In the genomic region with DNA sequence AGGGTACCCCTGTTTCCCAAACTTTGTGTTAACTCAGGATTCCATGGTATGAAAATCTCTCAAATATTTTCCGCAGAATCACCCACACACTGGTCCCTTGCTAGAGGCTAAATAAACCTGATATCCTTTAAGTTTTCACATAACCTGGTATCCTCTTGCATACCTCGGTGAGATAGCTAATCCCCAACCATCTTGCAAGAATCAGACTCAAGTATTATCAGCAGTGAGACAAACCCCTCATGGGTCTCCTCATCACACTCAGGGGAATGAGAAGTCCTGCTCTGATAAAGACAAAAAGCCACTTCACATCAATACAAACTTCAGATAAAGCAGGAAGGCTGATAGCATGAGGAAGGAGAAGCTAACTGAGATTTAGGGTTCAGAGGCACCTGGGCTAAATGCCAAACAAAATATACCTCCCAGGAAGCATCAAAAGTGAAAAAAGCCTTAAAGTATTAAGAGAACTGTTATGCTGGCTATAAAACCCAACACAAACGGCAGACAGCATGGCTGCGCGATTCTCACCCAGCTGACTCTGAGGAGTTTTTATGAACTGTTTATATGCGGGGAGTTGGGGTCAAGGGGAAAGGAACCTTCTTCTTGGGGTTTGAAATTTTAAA, we compare ENCODE assay signal across 19 cellular contexts.
DNase-seq lines count a peak whose midpoint lies in the region; ATAC-seq, FAIRE-seq and TF ChIP-seq lines count a peak whose summit lies in the region.
"Had no signal": no experiment of that assay in that cellular context is flagged by ENCODE, and none has a peak within 500 bp of the region (broad histone marks: within the 10 kb centered on the region; RNA-seq: fewer than 3 reads in every experiment).

No MANE protein-coding gene starts in this region.

- no CpG with 5 or more reads among the region's 6 CpGs for WGBS in mesendoderm (ENCODE audit: extremely low coverage, insufficient coverage, low lambda C conversion rate)

- no peak for ATAC-seq in GM21576 (IDR thresholded peaks at IDR 0.05; ENCODE audit: unreplicated experiment)

- peaks cover 21% of the 10 kb centered on the region for H3K79me1 ChIP-seq in mesendoderm (ENCODE audit: low read length)

- H2AK5ac ChIP-seq in mesendoderm (ENCODE audit: low read length), result no peak overlapping the region

- peaks cover 0 to 1% of the 10 kb centered on the region in 2 experiments; a peak in 1 of 3 replicates for H3K36me3 ChIP-seq in HEK293 (ENCODE audit: control insufficient read depth in 2 of 2, insufficient read depth in 1 of 2, low read length in 2 of 2)
- no peaks in the 10 kb centered on the region for H3K36me3 ChIP-seq in astrocyte (ENCODE audit: insufficient read depth, low read length)
- H3K36me3 ChIP-seq in mesendoderm (ENCODE audit: control insufficient read depth, insufficient read depth, low read length), result no peaks in the 10 kb centered on the region
- H3K36me3 ChIP-seq: HAP-1 had no signal

- H3K4me1 ChIP-seq in HEK293 (ENCODE audit: control insufficient read depth, insufficient read depth, low read length) (peaks cover 8% of the 10 kb centered on the region), astrocyte (ENCODE audit: insufficient read depth, low read length) (peaks cover 8% of the 10 kb centered on the region), mesendoderm (ENCODE audit: control insufficient read depth, low read depth, low read length) (peaks cover 6% of the 10 kb centered on the region)
- H3K4me1 ChIP-seq: HAP-1 had no signal

- TF ChIP-seq CTCF in HEK293 (tag by site-specific recombination; IDR thresholded peaks at IDR 0.05), result no peak
- no peak for TF ChIP-seq CTCF in astrocyte (IDR thresholded peaks at IDR 0.05; ENCODE audit: insufficient read depth, low read depth, low read length)

- peaks cover 67% of the 10 kb centered on the region for H4K20me1 ChIP-seq in astrocyte (ENCODE audit: insufficient read depth, low read length)

- no peak overlapping the region for H3K4me3 Mint-ChIP-seq in astrocyte (ENCODE audit: unreplicated experiment)
- H3K4me3 Mint-ChIP-seq: CD8-positive, alpha-beta memory T cell had no signal

- peak overlapping the region; percentile 44 for H3K4me2 ChIP-seq in astrocyte (ENCODE audit: low read length)
- no peak overlapping the region for H3K4me2 ChIP-seq in mesendoderm (ENCODE audit: low read length)
- H3K4me2 ChIP-seq: BLaER1 treated with 17β-estradiol and CSF1 and Interleukin-3, amounts not matched to agents 10 nM and 100 nM had no signal

- no peak overlapping the region for H3K27ac Mint-ChIP-seq in astrocyte (ENCODE audit: unreplicated experiment)

- H3K9me3 ChIP-seq in HEK293 (ENCODE audit: control insufficient read depth, insufficient read depth, low read depth, low read length) (no peaks in the 10 kb centered on the region), astrocyte (ENCODE audit: insufficient read depth, low read depth, low read length) (no peaks in the 10 kb centered on the region)
- H3K9me3 ChIP-seq: HAP-1 had no signal

- peaks cover 49% of the 10 kb centered on the region for H3K79me2 ChIP-seq in astrocyte (ENCODE audit: insufficient read depth, low read length)
- H3K79me2 ChIP-seq in mesendoderm (ENCODE audit: control insufficient read depth, insufficient read depth, low read length), result peaks cover 29% of the 10 kb centered on the region

- in situ Hi-C loops in ACHN (cut with HindIII; ENCODE audit: low pct_ligation_motif_present, low pct_unique_long_range_greater_than_20kb, low sequenced_read_pairs), result no loop called here

- no peak overlapping the region for H3K4me3 ChIP-seq in HEK293 (ENCODE audit: low read depth, low read length)
- H3K4me3 ChIP-seq in astrocyte (ENCODE audit: insufficient read depth, low read depth, low read length), result no peak overlapping the region
- no peak overlapping the region for H3K4me3 ChIP-seq in mesendoderm (ENCODE audit: low read length)
- H3K4me3 ChIP-seq: BLaER1 treated with 17β-estradiol and CSF1 and Interleukin-3, amounts not matched to agents 10 nM and 100 nM; HAP-1 had no signal

- H2BK5ac ChIP-seq in mesendoderm (ENCODE audit: low read length), result no peak overlapping the region

- no peaks in the 10 kb centered on the region for H3K27me3 Mint-ChIP-seq in astrocyte (ENCODE audit: low read depth, unreplicated experiment)

- DNase-seq in Daoy (ENCODE audit: low read depth) (peak; percentile 16), astrocyte (ENCODE audit: low read depth) (peak; percentile 34), mesendoderm (peak; percentile 85), ACHN (no peak)
- no peak for DNase-seq in activated CD4-positive, CD25-positive, alpha-beta regulatory T cell (lab: John Stamatoyannopoulos, UW)
- DNase-seq: CD8-positive, alpha-beta memory T cell; Kasumi-1; MM.1S; NCI-H1092 treated with DMSO at 0.1 percent for 48 hours; NCI-H2081 treated with DMSO at 0.1 percent for 48 hours; NCI-H510A treated with DMSO at 0.1 percent for 48 hours; NCI-H774; OCI-M1; SHP77 treated with DMSO at 0.1 percent for 48 hours had no signal

- no peak overlapping the region for H2AFZ ChIP-seq in astrocyte (ENCODE audit: low read depth, low read length)

- peak overlapping the region; percentile 25 for H3K56ac ChIP-seq in mesendoderm (ENCODE audit: low read length)

- no peak overlapping the region for H4K5ac ChIP-seq in mesendoderm (ENCODE audit: low read length)

- H3K4me1 Mint-ChIP-seq in astrocyte (ENCODE audit: low read depth, unreplicated experiment), result peaks cover 15% of the 10 kb centered on the region

- no peak overlapping the region for H3K23ac ChIP-seq in mesendoderm (ENCODE audit: low read length)

- no peaks in the 10 kb centered on the region for H3K27me3 ChIP-seq in astrocyte (ENCODE audit: insufficient read depth, low read length)
- no peaks in the 10 kb centered on the region for H3K27me3 ChIP-seq in mesendoderm (ENCODE audit: insufficient read depth, low read length, poor library complexity)
- H3K27me3 ChIP-seq: BLaER1 treated with 17β-estradiol and CSF1 and Interleukin-3, amounts not matched to agents 10 nM and 100 nM had no signal

- H3K9me3 Mint-ChIP-seq in astrocyte (ENCODE audit: unreplicated experiment), result peaks cover 2% of the 10 kb centered on the region

- H4K8ac ChIP-seq in mesendoderm (ENCODE audit: low read depth, low read length), result no peak overlapping the region

- no peak overlapping the region for H2BK120ac ChIP-seq in mesendoderm (ENCODE audit: low read depth, low read length)

- H3K27ac ChIP-seq in HEK293 (ENCODE audit: extremely low read depth, low read depth, low read length) (no peak overlapping the region), astrocyte (ENCODE audit: low read depth, low read length) (no peak overlapping the region), mesendoderm (ENCODE audit: low read depth, low read length) (peak overlapping the region; percentile 11)
- H3K27ac ChIP-seq: BLaER1 treated with 17β-estradiol and CSF1 and Interleukin-3, amounts not matched to agents 10 nM and 100 nM had no signal

- FAIRE-seq in astrocyte (lab: Jason Lieb, UNC), result no peak
- FAIRE-seq: D721Med had no signal

- H3K9ac ChIP-seq in astrocyte (ENCODE audit: low read length), result no peak overlapping the region
- no peak overlapping the region for H3K9ac ChIP-seq in mesendoderm (ENCODE audit: low read length)
- H3K9ac ChIP-seq: BLaER1 treated with 17β-estradiol and CSF1 and Interleukin-3, amounts not matched to agents 10 nM and 100 nM had no signal

- H3K36me3 Mint-ChIP-seq in astrocyte (ENCODE audit: low read depth, unreplicated experiment), result peaks cover 21% of the 10 kb centered on the region

- H3K18ac ChIP-seq in mesendoderm (ENCODE audit: low read length), result no peak overlapping the region

- POLR2A ChIA-PET in HEK293 (lab: Yijun Ruan, JAX), result no interaction called here

- CTCF ChIA-PET in HEK293 (lab: Yijun Ruan, JAX), result interaction anchor here (0.7 kb wide), 1 partner anchor 8 kb away, joined by 4 read pairs; no protein-coding TSS in a partner anchor

- no peak overlapping the region for H2BK15ac ChIP-seq in mesendoderm (replicated peaks; ENCODE audit: low read depth)

- H3K4ac ChIP-seq in mesendoderm (ENCODE audit: low read depth, low read length), result no peak overlapping the region

TF ChIP-seq in HEK293, 187 proteins besides CTCF, POLR2A, EP300 and RAD21:
- TF ChIP-seq TRIM28 (IDR thresholded peaks at IDR 0.05; ENCODE audit: borderline replicate concordance, low read length), result peak; percentile 42; the same call in 1 of the 2 replicates
- no peak for TF ChIP-seq ZBTB1 (tag by site-specific recombination; IDR thresholded peaks at IDR 0.05)
- peak; percentile 51; the same call in 1 of the 2 replicates for TF ChIP-seq GLIS1 (tag by site-specific recombination; IDR thresholded peaks at IDR 0.05)

Comparison
In these comparisons a context has a peak if more than half of its experiments do, and no peak if none do; other contexts are left out.
1. DNase-seq: peak in Daoy (single experiment), astrocyte (single experiment) and mesendoderm (single experiment); none in activated CD4-positive, CD25-positive, alpha-beta regulatory T cell (0 of 4) and ACHN (single experiment).